13 cellular contexts compared by ENCODE assay signal in the genomic region with DNA sequence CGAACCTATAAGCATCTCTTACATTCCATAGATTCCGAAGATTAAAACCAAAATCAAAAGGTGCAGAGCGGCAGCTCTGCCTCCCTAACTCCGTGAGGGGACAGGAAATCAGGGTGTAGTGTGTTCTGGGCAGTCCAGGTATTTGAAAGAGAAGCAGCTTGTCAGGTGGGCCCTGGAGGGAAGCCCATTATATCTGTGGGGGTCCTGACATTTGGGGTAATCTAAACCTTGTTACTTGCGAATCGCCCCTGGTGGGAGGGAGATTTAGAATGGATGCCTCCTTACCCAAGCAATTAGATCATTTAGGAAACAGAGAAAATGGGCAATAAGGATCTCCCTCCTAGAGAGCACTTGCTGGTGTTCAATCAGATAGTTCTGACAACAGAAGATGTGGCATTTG.
"Had no signal": no experiment of that assay in that cellular context is flagged by ENCODE, and none has a peak within 500 bp of the region (broad histone marks: within the 10 kb centered on the region; RNA-seq: fewer than 3 reads in every experiment).

No MANE protein-coding gene starts in this region.

- H3K4me3 ChIP-seq: ovary, thyroid gland, uterus had no signal

- ATAC-seq: activated CD4-positive, CD25-positive, alpha-beta regulatory T cell treated with anti-CD3 and anti-CD28 coated beads, Interleukin-2, amount 50 U/mL, for 24 hours; stimulated activated effector memory CD8-positive, alpha-beta T cell treated with anti-CD3 and anti-CD28 coated beads, Interleukin-12 subunit alpha, Interleukin-12 subunit beta, amount 100 ng/mL, for 72 hours had no signal

- H3K36me3 ChIP-seq: ascending aorta, ovary, thyroid gland, uterus had no signal

- H3K9me3 Mint-ChIP-seq: immature natural killer cell; stimulated activated effector memory CD8-positive, alpha-beta T cell treated with anti-CD3 and anti-CD28 coated beads, Interleukin-12 subunit alpha, Interleukin-12 subunit beta, amount 100 ng/mL, for 72 hours had no signal

- H3K36me3 Mint-ChIP-seq: immature natural killer cell; stimulated activated effector memory CD8-positive, alpha-beta T cell treated with anti-CD3 and anti-CD28 coated beads, Interleukin-12 subunit alpha, Interleukin-12 subunit beta, amount 100 ng/mL, for 72 hours had no signal

- DNase-seq: activated CD4-positive, alpha-beta T cell treated with anti-CD3 and anti-CD28 coated beads, Interleukin-2, amount 50 U/mL, for 1 hour; activated naive CD4-positive, alpha-beta T cell; head of caudate nucleus; immature natural killer cell; midbrain; ovary; stimulated activated CD4-positive, alpha-beta T cell treated with anti-CD3 and anti-CD28 coated beads, Interleukin-12 subunit alpha, Interleukin-12 subunit beta, amount 100 ng/mL, for 4 hours; stimulated activated CD4-positive, alpha-beta T cell treated with anti-CD3 and anti-CD28 coated beads, Interleukin-2, amount 100 ng/mL, for 24 hours; thyroid gland; uterus had no signal

- H3K9me3 ChIP-seq: ascending aorta, ovary, thyroid gland, uterus had no signal

- H3K27me3 ChIP-seq: ascending aorta, ovary, thyroid gland, uterus had no signal

- H3K27ac ChIP-seq: ovary, thyroid gland had no signal

- H3K27ac Mint-ChIP-seq: stimulated activated effector memory CD8-positive, alpha-beta T cell treated with anti-CD3 and anti-CD28 coated beads, Interleukin-12 subunit alpha, Interleukin-12 subunit beta, amount 100 ng/mL, for 72 hours had no signal

- H3K4me1 ChIP-seq: thyroid gland had no signal

- H3K4me3 Mint-ChIP-seq: immature natural killer cell; stimulated activated effector memory CD8-positive, alpha-beta T cell treated with anti-CD3 and anti-CD28 coated beads, Interleukin-12 subunit alpha, Interleukin-12 subunit beta, amount 100 ng/mL, for 72 hours had no signal
